ENCODE assay signal across 12 cellular contexts in the genomic region with DNA sequence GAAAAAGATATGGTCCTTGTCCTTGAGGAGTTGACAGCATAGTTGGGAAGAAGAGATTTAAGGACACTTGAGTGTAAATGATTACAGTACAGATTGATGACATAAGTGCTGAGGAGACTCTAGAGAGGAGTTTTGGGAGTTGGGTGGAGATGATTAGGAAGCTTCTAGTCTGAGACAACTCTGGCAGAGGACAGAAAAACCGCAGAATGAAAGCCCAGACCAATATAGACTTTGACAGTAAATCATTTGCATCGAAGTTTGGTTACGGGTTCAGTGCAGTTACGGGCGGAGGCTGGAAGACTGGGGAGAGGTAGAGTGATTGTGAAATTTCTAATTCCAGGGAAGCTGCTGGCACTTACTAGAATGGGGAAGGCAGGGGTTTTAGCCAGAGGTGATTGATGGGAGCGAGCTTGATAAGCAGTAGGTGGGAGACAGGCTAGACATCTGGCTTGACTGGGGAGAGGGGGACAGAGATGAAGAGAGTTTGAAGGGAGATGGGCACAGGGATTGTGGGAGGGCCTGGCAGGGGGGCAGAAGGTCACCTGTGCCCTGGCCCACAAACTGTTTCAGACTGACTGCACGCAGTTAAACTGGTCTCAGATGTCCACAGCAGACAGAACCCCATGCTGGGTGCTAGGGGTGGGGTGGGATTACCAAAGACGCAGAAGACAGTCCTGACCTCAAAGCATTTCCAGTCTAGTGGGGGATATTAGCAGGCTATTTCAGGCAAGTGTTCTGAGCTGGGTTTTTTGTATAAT. TPM values are rescaled to one million over a fixed set of nuclear protein-coding genes. Genes with fewer than 3 reads are reported as not detected.
DNase-seq lines count a peak whose midpoint lies in the region; ATAC-seq, FAIRE-seq and TF ChIP-seq lines count a peak whose summit lies in the region.
"Had no signal": no experiment of that assay in that cellular context is flagged by ENCODE, and none has a peak within 500 bp of the region (broad histone marks: within the 10 kb centered on the region; RNA-seq: fewer than 3 reads in every experiment).

No MANE protein-coding gene starts in this region.

- no peak overlapping the region for H3K4me2 ChIP-seq in A549

- intact Hi-C loops in lower lobe of right lung (cut with DNase I) = no loop called here

- no peak for FAIRE-seq in A549 (lab: Jason Lieb, UNC)

- CTCF ChIA-PET in A549 (lab: Yijun Ruan, JAX) = interaction anchor here (0.6 to 27.2 kb wide), 46 partner anchors 9 to 208 kb away, joined by 3 to 480 read pairs (median 4); a partner anchor contains a TSS

- H3K27ac ChIP-seq in A549 = no peak overlapping the region
- H3K27ac ChIP-seq in WERI-Rb-1 = peak overlapping the region; percentile 47
- no peak overlapping the region for H3K27ac ChIP-seq in lower lobe of right lung
- H3K27ac ChIP-seq: brain microvascular endothelial cell, psoas muscle had no signal

- no peak overlapping the region for H3K4me3 ChIP-seq in A549
- no peak overlapping the region for H3K4me3 ChIP-seq in WERI-Rb-1 (ENCODE audit: low read depth, low read length)
- H3K4me3 ChIP-seq in lower lobe of right lung = no peak overlapping the region
- H3K4me3 ChIP-seq: psoas muscle had no signal

- TF ChIP-seq POLR2A in A549 (IDR thresholded peaks at IDR 0.05; ENCODE audit: low read length) = no peak

- H3K36me3 ChIP-seq in WERI-Rb-1 (peaks cover 100% of the 10 kb centered on the region), lower lobe of right lung (peaks cover 100% of the 10 kb centered on the region)

- TF ChIP-seq CTCF in A549 (IDR thresholded peaks at IDR 0.05) = no peak
- no peak for TF ChIP-seq CTCF in WERI-Rb-1 (IDR thresholded peaks at IDR 0.05; ENCODE audit: low read depth, low read length)
- no peak for TF ChIP-seq CTCF in lower lobe of right lung (IDR thresholded peaks at IDR 0.05)

- H3K9me3 ChIP-seq in A549 (no peaks in the 10 kb centered on the region), WERI-Rb-1 (ENCODE audit: severe bottlenecking) (no peaks in the 10 kb centered on the region), lower lobe of right lung (no peaks in the 10 kb centered on the region)
- H3K9me3 ChIP-seq: psoas muscle had no signal

- WGBS in A549 (ENCODE audit: missing lambda C conversion rate) = 89% methylated on average over 8 of the region's 8 CpGs

- no peak for DNase-seq in A549 (ENCODE audit: low read depth in 1 of 2, low spot score in 1 of 2)
- DNase-seq in WERI-Rb-1 = no peak
- no peak for DNase-seq in lower lobe of right lung
- DNase-seq in stimulated activated CD4-positive, alpha-beta T cell treated with anti-CD3 and anti-CD28 coated beads, Interleukin-4, amount 100 ng/mL, for 24 hours = no peak
- DNase-seq in occipital lobe (lab: John Stamatoyannopoulos, UW) = no peak
- no peak for DNase-seq in activated naive CD4-positive, alpha-beta T cell (lab: John Stamatoyannopoulos, UW)
- DNase-seq: GOT3, psoas muscle had no signal

- no peak for TF ChIP-seq EP300 in A549 (IDR thresholded peaks at IDR 0.05)

- ATAC-seq in A549 (peak; percentile 28 to 35; a peak in 3 of 6 replicates), GM21529 (IDR thresholded peaks at IDR 0.05; ENCODE audit: unreplicated experiment) (peak; percentile 42), lower lobe of right lung (peak; percentile 16 to 41), GM21717 (IDR thresholded peaks at IDR 0.05; ENCODE audit: unreplicated experiment) (no peak)

- no peak for TF ChIP-seq RAD21 in A549 (conservative IDR thresholded peaks at IDR 0.05 in 1 of 2, IDR thresholded peaks at IDR 0.05 in 1 of 2)

- no peaks in the 10 kb centered on the region for H3K4me1 ChIP-seq in A549
- H3K4me1 ChIP-seq in lower lobe of right lung = no peaks in the 10 kb centered on the region

- POLR2A ChIA-PET in A549 (lab: Yijun Ruan, JAX) = interaction anchor here (1.4 kb wide), 1 partner anchor 64 kb away, joined by 4 read pairs; no protein-coding TSS in a partner anchor

- H3K27me3 ChIP-seq in WERI-Rb-1 (ENCODE audit: insufficient read depth, low read depth, severe bottlenecking) = no peaks in the 10 kb centered on the region
- H3K27me3 ChIP-seq in lower lobe of right lung (ENCODE audit: low read depth) = no peaks in the 10 kb centered on the region
- H3K27me3 ChIP-seq: brain microvascular endothelial cell had no signal

TF ChIP-seq in A549, 52 proteins besides CTCF, POLR2A, EP300 and RAD21:
- TF ChIP-seq PHF8 (IDR thresholded peaks at IDR 0.05; ENCODE audit: borderline replicate concordance, low read depth) (no peak), JUN (IDR thresholded peaks at IDR 0.05) (no peak), JUNB (IDR thresholded peaks at IDR 0.05) (no peak), FOSL2 (IDR thresholded peaks at IDR 0.05) (no peak), FOSL2 (CRISPR knock-in tag; IDR thresholded peaks at IDR 0.05) (no peak), NPAS2 (CRISPR knock-in tag; IDR thresholded peaks at IDR 0.05; ENCODE audit: borderline replicate concordance) (no peak), ZC3H11A (IDR thresholded peaks at IDR 0.05) (no peak), KDM1A (IDR thresholded peaks at IDR 0.05; ENCODE audit: low read depth) (no peak), MAZ (IDR thresholded peaks at IDR 0.05; ENCODE audit: borderline replicate concordance, low read depth, low read length) (no peak), FOXS1 (CRISPR knock-in tag; IDR thresholded peaks at IDR 0.05) (no peak), CHD2 (IDR thresholded peaks at IDR 0.05; ENCODE audit: low read length, partially characterized antibody) (no peak), EHF (CRISPR knock-in tag; IDR thresholded peaks at IDR 0.05) (no peak)
- TF ChIP-seq, protein P1, sequence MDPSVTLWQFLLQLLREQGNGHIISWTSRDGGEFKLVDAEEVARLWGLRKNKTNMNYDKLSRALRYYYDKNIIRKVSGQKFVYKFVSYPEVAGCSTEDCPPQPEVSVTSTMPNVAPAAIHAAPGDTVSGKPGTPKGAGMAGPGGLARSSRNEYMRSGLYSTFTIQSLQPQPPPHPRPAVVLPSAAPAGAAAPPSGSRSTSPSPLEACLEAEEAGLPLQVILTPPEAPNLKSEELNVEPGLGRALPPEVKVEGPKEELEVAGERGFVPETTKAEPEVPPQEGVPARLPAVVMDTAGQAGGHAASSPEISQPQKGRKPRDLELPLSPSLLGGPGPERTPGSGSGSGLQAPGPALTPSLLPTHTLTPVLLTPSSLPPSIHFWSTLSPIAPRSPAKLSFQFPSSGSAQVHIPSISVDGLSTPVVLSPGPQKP (IDR thresholded peaks at IDR 0.05; ENCODE audit: low read depth, low read length) = no peak
- TF ChIP-seq, protein P2, sequence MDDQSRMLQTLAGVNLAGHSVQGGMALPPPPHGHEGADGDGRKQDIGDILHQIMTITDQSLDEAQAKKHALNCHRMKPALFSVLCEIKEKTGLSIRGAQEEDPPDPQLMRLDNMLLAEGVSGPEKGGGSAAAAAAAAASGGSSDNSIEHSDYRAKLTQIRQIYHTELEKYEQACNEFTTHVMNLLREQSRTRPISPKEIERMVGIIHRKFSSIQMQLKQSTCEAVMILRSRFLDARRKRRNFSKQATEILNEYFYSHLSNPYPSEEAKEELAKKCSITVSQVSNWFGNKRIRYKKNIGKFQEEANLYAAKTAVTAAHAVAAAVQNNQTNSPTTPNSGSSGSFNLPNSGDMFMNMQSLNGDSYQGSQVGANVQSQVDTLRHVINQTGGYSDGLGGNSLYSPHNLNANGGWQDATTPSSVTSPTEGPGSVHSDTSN (IDR thresholded peaks at IDR 0.05) = no peak
TF ChIP-seq in A549: peak in this region for 0.

RNA-seq across cellular contexts. Expression of a gene that starts 20.1 kb away (rescaled TPM):
- polyA plus RNA-seq in A549 (2011; rRNA removed) (1.4 and 1.8 TPM in 2 replicates), A549 (2017; fragmentation: RNase III; extraction: RNeasy Plus Mini Kit Qiagen cat#74134 plus additional on column Dnase treatment) (1.6 to 1.8 TPM (median 1.8 TPM) in 3 replicates)
- 1.9 and 2.8 TPM in 2 replicates for polyA plus RNA-seq in A549 (2012; cell fraction: cytosol; rRNA removed)
- polyA plus RNA-seq in A549 (2012; cell fraction: nucleus; rRNA removed) = 4.2 and 5.1 TPM in 2 replicates
- 0.92 and 1.2 TPM in 2 replicates for polyA minus RNA-seq in A549 (2011; rRNA and poly(A)+ RNA removed)
- total RNA-seq in lower lobe of right lung (3.5 TPM), occipital lobe (not detected)
- total RNA-seq: SK-MEL-5 had no signal

RNA-seq across cellular contexts. Expression of a gene that starts 29.2 kb away (rescaled TPM):
- polyA plus RNA-seq in A549 (2011; rRNA removed) (52.0 and 65.3 TPM in 2 replicates), A549 (2017; fragmentation: RNase III; extraction: RNeasy Plus Mini Kit Qiagen cat#74134 plus additional on column Dnase treatment) (42.8 to 45.5 TPM (median 44.5 TPM) in 3 replicates)
- polyA plus RNA-seq in A549 (2012; cell fraction: cytosol; rRNA removed) = 54.9 and 62.9 TPM in 2 replicates
- 39.8 and 50.8 TPM in 2 replicates for polyA plus RNA-seq in A549 (2012; cell fraction: nucleus; rRNA removed)
- polyA minus RNA-seq in A549 (2011; rRNA and poly(A)+ RNA removed) = 98.3 and 148 TPM in 2 replicates
- total RNA-seq in lower lobe of right lung (51.9 TPM), occipital lobe (16.2 TPM)

RNA-seq across cellular contexts. Expression of a gene that starts 45.0 kb away (rescaled TPM):
- polyA plus RNA-seq in A549 (2011; rRNA removed) = 271 and 299 TPM in 2 replicates
- polyA plus RNA-seq in A549 (2012; cell fraction: cytosol; rRNA removed) = 178 and 186 TPM in 2 replicates
- 105 and 131 TPM in 2 replicates for polyA plus RNA-seq in A549 (2012; cell fraction: nucleus; rRNA removed)
- polyA plus RNA-seq in A549 (2017; fragmentation: RNase III; extraction: RNeasy Plus Mini Kit Qiagen cat#74134 plus additional on column Dnase treatment) = 404 to 428 TPM (median 419 TPM) in 3 replicates
- polyA minus RNA-seq in A549 (2011; rRNA and poly(A)+ RNA removed) = 169 and 184 TPM in 2 replicates
- total RNA-seq in lower lobe of right lung = 146 TPM
- total RNA-seq in occipital lobe = 61.6 TPM

RNA-seq across cellular contexts. Expression of a gene that starts 55.6 kb away (rescaled TPM):
- polyA plus RNA-seq in A549 (2011; rRNA removed) (170 and 246 TPM in 2 replicates), A549 (2017; fragmentation: RNase III; extraction: RNeasy Plus Mini Kit Qiagen cat#74134 plus additional on column Dnase treatment) (195 to 207 TPM (median 198 TPM) in 3 replicates)
- 174 and 183 TPM in 2 replicates for polyA plus RNA-seq in A549 (2012; cell fraction: cytosol; rRNA removed)
- 74.5 and 122 TPM in 2 replicates for polyA plus RNA-seq in A549 (2012; cell fraction: nucleus; rRNA removed)
- 53.9 and 86.1 TPM in 2 replicates for polyA minus RNA-seq in A549 (2011; rRNA and poly(A)+ RNA removed)
- total RNA-seq in lower lobe of right lung (43.7 TPM), occipital lobe (10.6 TPM)
